ENCODE assay signal across 12 cellular contexts in the genomic region with DNA sequence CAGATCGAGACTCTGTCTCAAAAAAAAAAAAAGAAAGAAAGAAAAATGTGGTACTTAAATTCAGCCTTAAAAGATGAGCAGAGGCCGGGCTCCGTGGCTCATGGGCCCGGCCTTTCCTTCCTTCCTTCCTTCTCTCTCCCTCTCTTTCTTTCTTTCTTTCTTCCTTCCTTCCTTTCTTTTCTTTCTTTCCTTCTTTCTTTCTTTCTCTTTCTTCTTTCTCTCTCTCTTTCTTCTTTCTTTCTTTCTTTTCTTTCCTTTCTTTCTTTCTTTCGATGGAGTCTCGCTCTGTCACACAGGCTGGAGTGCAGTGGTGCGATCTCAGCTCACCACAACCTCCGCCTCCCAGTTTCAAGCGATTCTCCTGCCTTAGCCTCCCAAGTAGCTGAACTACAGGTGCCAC. TPM values are rescaled to one million over a fixed set of nuclear protein-coding genes. Genes with fewer than 3 reads are reported as not detected.
"Had no signal": no experiment of that assay in that cellular context is flagged by ENCODE, and none has a peak within 500 bp of the region (broad histone marks: within the 10 kb centered on the region; RNA-seq: fewer than 3 reads in every experiment).

No MANE protein-coding gene starts in this region.

RNA-seq across cellular contexts. Expression of gene NANOG, which starts 5.8 kb away (rescaled TPM):
- total RNA-seq: OCI-LY7, PC-3, PC-9, Peyer's patch, Right ventricle myocardium inferior, Right ventricle myocardium superior, RPMI7951, SJCRH30, SJSA1, SK-MEL-5 had no signal
- polyA plus RNA-seq: SK-N-SH had no signal

RNA-seq across cellular contexts. Expression of gene NANOGNB, which starts 18.4 kb away (rescaled TPM):
- total RNA-seq: OCI-LY7, PC-3, PC-9, Peyer's patch, Right ventricle myocardium inferior, Right ventricle myocardium superior, RPMI7951, SJCRH30, SJSA1, SK-MEL-5, T-cell had no signal
- polyA plus RNA-seq: SK-N-SH had no signal

RNA-seq across cellular contexts. Expression of gene CLEC4C, which starts 36.3 kb away (rescaled TPM):
- total RNA-seq: OCI-LY7, PC-3, PC-9, Peyer's patch, Right ventricle myocardium inferior, Right ventricle myocardium superior, RPMI7951, SJCRH30, SJSA1, SK-MEL-5, T-cell had no signal
- polyA plus RNA-seq: SK-N-SH had no signal
